In genomic region chr9:79707589-79707988, GRCh38 we compare ENCODE assay signal across 14 cellular contexts.
A peak's percentile ranks its signal among the peaks of the same experiment; 100 is the strongest.
DNase-seq lines count a peak whose midpoint lies in the region; ATAC-seq, FAIRE-seq and TF ChIP-seq lines count a peak whose summit lies in the region.
"Had no signal": no experiment of that assay in that cellular context is flagged by ENCODE, and none has a peak within 500 bp of the region (broad histone marks: within the 10 kb centered on the region; RNA-seq: fewer than 3 reads in every experiment).

No MANE protein-coding gene starts in this region.

- no peaks in the 10 kb centered on the region for H3K27me3 ChIP-seq in breast epithelium
- H3K27me3 ChIP-seq: BLaER1 had no signal

- CTCF ChIA-PET in activated CD4-positive, alpha-beta memory T cell treated with anti-CD3 and anti-CD28 coated beads, Interleukin-2, amount 10 ng/mL, durations not matched to agents 7 days and 5 days (lab: Charles Lee): no interaction called here
- CTCF ChIA-PET in activated CD4-positive, alpha-beta memory T cell treated with anti-CD3 and anti-CD28 coated beads for 36 hours (lab: Charles Lee): no interaction called here
- CTCF ChIA-PET in MCF 10A (lab: Yijun Ruan, JAX): no interaction called here
- CTCF ChIA-PET in activated CD8-positive, alpha-beta T cell treated with anti-CD3 and anti-CD28 coated beads, Interleukin-2, amount 10 ng/mL, durations not matched to agents 7 days and 5 days (lab: Charles Lee): no interaction called here

- no peak overlapping the region for H3K4me3 ChIP-seq in breast epithelium
- H3K4me3 ChIP-seq: BLaER1 had no signal

- TF ChIP-seq CTCF in MCF 10A (IDR thresholded peaks at IDR 0.05; ENCODE audit: unreplicated experiment) (no peak), breast epithelium (IDR thresholded peaks at IDR 0.05) (no peak), HFFc6 (IDR thresholded peaks at IDR 0.05) (no peak), D721Med (IDR thresholded peaks at IDR 0.05; ENCODE audit: insufficient read depth, missing control alignments) (no peak)

- POLR2A ChIA-PET in activated CD4-positive, alpha-beta memory T cell treated with anti-CD3 and anti-CD28 coated beads, Interleukin-2, amount 10 ng/mL, durations not matched to agents 7 days and 5 days (lab: Charles Lee): interaction anchor here (2.9 kb wide), 1 partner anchor 136 kb away, joined by 9 read pairs; the partner anchor contains the start of gene TLE4
- POLR2A ChIA-PET in activated CD4-positive, alpha-beta memory T cell treated with anti-CD3 and anti-CD28 coated beads for 36 hours (lab: Charles Lee): no interaction called here
- POLR2A ChIA-PET in MCF 10A (lab: Yijun Ruan, JAX): interaction anchor here (1.2 kb wide), 1 partner anchor 12 kb away, joined by 4 read pairs; no protein-coding TSS in a partner anchor
- POLR2A ChIA-PET in activated CD8-positive, alpha-beta T cell treated with anti-CD3 and anti-CD28 coated beads, Interleukin-2, amount 10 ng/mL, durations not matched to agents 7 days and 5 days (lab: Charles Lee): no interaction called here

- no peaks in the 10 kb centered on the region for H3K36me3 ChIP-seq in breast epithelium

- ATAC-seq in activated CD8-positive, alpha-beta T cell treated with anti-CD3 and anti-CD28 coated beads, Interleukin-2, amount 10 ng/mL, durations not matched to agents 7 days and 5 days: no peak
- no peak for ATAC-seq in HG02678 (IDR thresholded peaks at IDR 0.05; ENCODE audit: unreplicated experiment)

- H3K4me1 Mint-ChIP-seq in activated CD4-positive, alpha-beta memory T cell treated with anti-CD3 and anti-CD28 coated beads, Interleukin-2, amount 10 ng/mL, durations not matched to agents 7 days and 5 days: peaks cover 19% of the 10 kb centered on the region
- H3K4me1 Mint-ChIP-seq in activated CD4-positive, alpha-beta memory T cell treated with anti-CD3 and anti-CD28 coated beads for 36 hours (ENCODE audit: low read depth): no peaks in the 10 kb centered on the region
- H3K4me1 Mint-ChIP-seq in MCF 10A (ENCODE audit: insufficient read depth, unreplicated experiment) (no peaks in the 10 kb centered on the region), HFFc6 (ENCODE audit: low read depth) (peaks cover 59% of the 10 kb centered on the region)
- peaks cover 25% of the 10 kb centered on the region for H3K4me1 Mint-ChIP-seq in activated CD8-positive, alpha-beta T cell treated with anti-CD3 and anti-CD28 coated beads, Interleukin-2, amount 10 ng/mL, durations not matched to agents 7 days and 5 days (ENCODE audit: low read depth)

- no peak for TF ChIP-seq POLR2A in breast epithelium (IDR thresholded peaks at IDR 0.05)

- peaks cover 47% of the 10 kb centered on the region for H3K36me3 Mint-ChIP-seq in activated CD4-positive, alpha-beta memory T cell treated with anti-CD3 and anti-CD28 coated beads, Interleukin-2, amount 10 ng/mL, durations not matched to agents 7 days and 5 days (ENCODE audit: low read depth)
- H3K36me3 Mint-ChIP-seq in activated CD4-positive, alpha-beta memory T cell treated with anti-CD3 and anti-CD28 coated beads for 36 hours: peaks cover 41% of the 10 kb centered on the region
- H3K36me3 Mint-ChIP-seq in MCF 10A (ENCODE audit: insufficient read depth, unreplicated experiment): peaks cover 39% of the 10 kb centered on the region
- H3K36me3 Mint-ChIP-seq in HFFc6 (ENCODE audit: low read depth): peaks cover 90% of the 10 kb centered on the region
- peaks cover 60% of the 10 kb centered on the region for H3K36me3 Mint-ChIP-seq in activated CD8-positive, alpha-beta T cell treated with anti-CD3 and anti-CD28 coated beads, Interleukin-2, amount 10 ng/mL, durations not matched to agents 7 days and 5 days (ENCODE audit: low read depth)

- H3K27me3 Mint-ChIP-seq in activated CD4-positive, alpha-beta memory T cell treated with anti-CD3 and anti-CD28 coated beads, Interleukin-2, amount 10 ng/mL, durations not matched to agents 7 days and 5 days: no peaks in the 10 kb centered on the region
- H3K27me3 Mint-ChIP-seq in activated CD4-positive, alpha-beta memory T cell treated with anti-CD3 and anti-CD28 coated beads for 36 hours: no peaks in the 10 kb centered on the region
- no peaks in the 10 kb centered on the region for H3K27me3 Mint-ChIP-seq in MCF 10A (ENCODE audit: insufficient read depth, unreplicated experiment)
- H3K27me3 Mint-ChIP-seq in HFFc6 (ENCODE audit: insufficient read depth): peaks cover 10% of the 10 kb centered on the region; the same call in 1 of the 2 replicates
- no peaks in the 10 kb centered on the region for H3K27me3 Mint-ChIP-seq in activated CD8-positive, alpha-beta T cell treated with anti-CD3 and anti-CD28 coated beads, Interleukin-2, amount 10 ng/mL, durations not matched to agents 7 days and 5 days (ENCODE audit: low read depth)
- H3K27me3 Mint-ChIP-seq: CD8-positive, alpha-beta memory T cell had no signal

- no peak for FAIRE-seq in D721Med (lab: Jason Lieb, UNC)

- intact Hi-C loops in activated CD4-positive, alpha-beta memory T cell treated with anti-CD3 and anti-CD28 coated beads for 36 hours (cut with micrococcal nuclease): no loop called here
- intact Hi-C loops in MCF 10A (cut with micrococcal nuclease): no loop called here
- intact Hi-C loops in breast epithelium (cut with DNase I; ENCODE audit: low total_unique reads): no loop called here

- no peak overlapping the region for H3K4me3 Mint-ChIP-seq in activated CD4-positive, alpha-beta memory T cell treated with anti-CD3 and anti-CD28 coated beads, Interleukin-2, amount 10 ng/mL, durations not matched to agents 7 days and 5 days
- H3K4me3 Mint-ChIP-seq in activated CD4-positive, alpha-beta memory T cell treated with anti-CD3 and anti-CD28 coated beads for 36 hours: no peak overlapping the region
- H3K4me3 Mint-ChIP-seq in MCF 10A (ENCODE audit: unreplicated experiment) (no peak overlapping the region), HFFc6 (no peak overlapping the region; the same call in 1 of the 2 replicates)
- H3K4me3 Mint-ChIP-seq in activated CD8-positive, alpha-beta T cell treated with anti-CD3 and anti-CD28 coated beads, Interleukin-2, amount 10 ng/mL, durations not matched to agents 7 days and 5 days: no peak overlapping the region
- H3K4me3 Mint-ChIP-seq: CD8-positive, alpha-beta memory T cell had no signal

- BruUV-seq in MCF 10A (replicated peaks; lab: Mats Ljungman, UMichigan): no TSS peak

- peak; percentile 26 for DNase-seq in activated CD4-positive, alpha-beta memory T cell treated with anti-CD3 and anti-CD28 coated beads, Interleukin-2, amount 10 ng/mL, durations not matched to agents 7 days and 5 days
- DNase-seq in activated CD4-positive, alpha-beta memory T cell treated with anti-CD3 and anti-CD28 coated beads for 36 hours: no peak
- no peak for DNase-seq in MCF 10A (ENCODE audit: unreplicated experiment)
- DNase-seq in breast epithelium (ENCODE audit: low spot score in 2 of 2): no peak
- DNase-seq in HFFc6: no peak
- DNase-seq in activated CD8-positive, alpha-beta T cell treated with anti-CD3 and anti-CD28 coated beads, Interleukin-2, amount 10 ng/mL, durations not matched to agents 7 days and 5 days: peak; percentile 35
- DNase-seq in D721Med (ENCODE audit: insufficient read length, low spot score): no peak
- DNase-seq: 8988T; Caco-2; CD8-positive, alpha-beta memory T cell; DMS53; H7 had no signal

- H3K9me3 Mint-ChIP-seq in activated CD4-positive, alpha-beta memory T cell treated with anti-CD3 and anti-CD28 coated beads, Interleukin-2, amount 10 ng/mL, durations not matched to agents 7 days and 5 days: no peaks in the 10 kb centered on the region
- H3K9me3 Mint-ChIP-seq in activated CD4-positive, alpha-beta memory T cell treated with anti-CD3 and anti-CD28 coated beads for 36 hours: no peaks in the 10 kb centered on the region
- no peaks in the 10 kb centered on the region for H3K9me3 Mint-ChIP-seq in MCF 10A (ENCODE audit: unreplicated experiment)
- no peaks in the 10 kb centered on the region for H3K9me3 Mint-ChIP-seq in HFFc6
- H3K9me3 Mint-ChIP-seq in activated CD8-positive, alpha-beta T cell treated with anti-CD3 and anti-CD28 coated beads, Interleukin-2, amount 10 ng/mL, durations not matched to agents 7 days and 5 days (ENCODE audit: insufficient read depth): no peaks in the 10 kb centered on the region
- H3K9me3 Mint-ChIP-seq: CD8-positive, alpha-beta memory T cell had no signal

- H3K27ac ChIP-seq in breast epithelium: no peak overlapping the region
- H3K27ac ChIP-seq: BLaER1 had no signal

- no peak overlapping the region for H3K27ac Mint-ChIP-seq in activated CD4-positive, alpha-beta memory T cell treated with anti-CD3 and anti-CD28 coated beads, Interleukin-2, amount 10 ng/mL, durations not matched to agents 7 days and 5 days
- H3K27ac Mint-ChIP-seq in activated CD4-positive, alpha-beta memory T cell treated with anti-CD3 and anti-CD28 coated beads for 36 hours: no peak overlapping the region
- peak overlapping the region; percentile 33 for H3K27ac Mint-ChIP-seq in MCF 10A (ENCODE audit: low read depth, unreplicated experiment)
- H3K27ac Mint-ChIP-seq in HFFc6: peak overlapping the region; percentile 2; the same call in 1 of the 2 replicates
- H3K27ac Mint-ChIP-seq in activated CD8-positive, alpha-beta T cell treated with anti-CD3 and anti-CD28 coated beads, Interleukin-2, amount 10 ng/mL, durations not matched to agents 7 days and 5 days: peak overlapping the region; percentile 43

- no peaks in the 10 kb centered on the region for H3K4me1 ChIP-seq in breast epithelium
- H3K4me1 ChIP-seq: Caco-2 had no signal

- H3K9me3 ChIP-seq in breast epithelium: no peaks in the 10 kb centered on the region
- H3K9me3 ChIP-seq: BLaER1, Caco-2 had no signal

Comparison
In these comparisons a context has a peak if more than half of its experiments do, and no peak if none do; other contexts are left out.
1. DNase-seq: peak in activated CD4-positive, alpha-beta memory T cell treated with anti-CD3 and anti-CD28 coated beads, Interleukin-2, amount 10 ng/mL, durations not matched to agents 7 days and 5 days (single experiment) and activated CD8-positive, alpha-beta T cell treated with anti-CD3 and anti-CD28 coated beads, Interleukin-2, amount 10 ng/mL, durations not matched to agents 7 days and 5 days (single experiment); none in activated CD4-positive, alpha-beta memory T cell treated with anti-CD3 and anti-CD28 coated beads for 36 hours (single experiment), MCF 10A (single experiment), breast epithelium (0 of 2), HFFc6 (single experiment) and D721Med (single experiment).
2. POLR2A ChIA-PET loops: an anchor here in activated CD4-positive, alpha-beta memory T cell treated with anti-CD3 and anti-CD28 coated beads, Interleukin-2, amount 10 ng/mL, durations not matched to agents 7 days and 5 days (2.9 kb wide) and MCF 10A (1.2 kb wide); none called in activated CD4-positive, alpha-beta memory T cell treated with anti-CD3 and anti-CD28 coated beads for 36 hours and activated CD8-positive, alpha-beta T cell treated with anti-CD3 and anti-CD28 coated beads, Interleukin-2, amount 10 ng/mL, durations not matched to agents 7 days and 5 days.
3. H3K27ac Mint-ChIP-seq: peak in MCF 10A (single experiment), HFFc6 (single experiment) and activated CD8-positive, alpha-beta T cell treated with anti-CD3 and anti-CD28 coated beads, Interleukin-2, amount 10 ng/mL, durations not matched to agents 7 days and 5 days (single experiment); none in activated CD4-positive, alpha-beta memory T cell treated with anti-CD3 and anti-CD28 coated beads, Interleukin-2, amount 10 ng/mL, durations not matched to agents 7 days and 5 days (single experiment) and activated CD4-positive, alpha-beta memory T cell treated with anti-CD3 and anti-CD28 coated beads for 36 hours (single experiment).